21 cellular contexts compared by ENCODE assay signal in genomic region chr1:10675813-10676212, GRCh38.
DNase-seq lines count a peak whose midpoint lies in the region; ATAC-seq and TF ChIP-seq lines count a peak whose summit lies in the region.
"Had no signal": no experiment of that assay in that cellular context is flagged by ENCODE, and none has a peak within 500 bp of the region (broad histone marks: within the 10 kb centered on the region; RNA-seq: fewer than 3 reads in every experiment).

No MANE protein-coding gene starts in this region.

- DNase-seq in NCI-H526 treated with DMSO at 0.1 percent for 48 hours (lab: John Stamatoyannopoulos, UW) (peak; percentile 10), NCI-H2196 treated with DMSO at 0.1 percent for 48 hours (lab: John Stamatoyannopoulos, UW; ENCODE audit: unreplicated experiment) (no peak), MCF 10A (ENCODE audit: unreplicated experiment) (no peak), hippocampal formation (lab: John Stamatoyannopoulos, UW) (no peak)
- DNase-seq: activated B cell treated with CpG ODN at 0.5 μM for 24 hours; activated CD8-positive, alpha-beta T cell treated with anti-CD3 and anti-CD28 coated beads for 36 hours; activated naive CD4-positive, alpha-beta T cell treated with Interleukin-2 at 50 U/mL for 16 hours; activated T-cell treated with anti-CD3 and anti-CD28 coated beads, Interleukin-2, amount 50 U/mL, for 1 hour; amniotic stem cell; CD4-positive, alpha-beta memory T cell; erythroblast; GDM1; GM23248; NCI-H187 treated with DMSO at 0.1 percent for 48 hours; NCI-H345; stimulated activated CD8-positive, alpha-beta memory T cell treated with anti-CD3 and anti-CD28 coated beads, Interleukin-4, amount 100 ng/mL, for 48 hours had no signal

- no peak overlapping the region for H3K9ac ChIP-seq in BLaER1 treated with 17β-estradiol and CSF1 and Interleukin-3, amounts not matched to agents 10 nM and 100 nM
- peak overlapping the region; percentile 30 for H3K9ac ChIP-seq in rectal smooth muscle tissue (ENCODE audit: low read length)
- H3K9ac ChIP-seq: GM23248 had no signal

- TF ChIP-seq POLR2A in gastroesophageal sphincter (IDR thresholded peaks at IDR 0.05), result no peak

- no TSS peak for BruUV-seq in MCF 10A (replicated peaks; lab: Mats Ljungman, UMichigan)

- H3K27ac Mint-ChIP-seq in MCF 10A (ENCODE audit: low read depth, unreplicated experiment), result no peak overlapping the region
- H3K27ac Mint-ChIP-seq: activated B cell treated with CpG ODN at 0.5 μM for 24 hours; activated CD8-positive, alpha-beta T cell treated with anti-CD3 and anti-CD28 coated beads for 36 hours; T-helper 2 cell treated with Interferon-gamma antibody and Interleukin-4, amounts not matched to agents 5 μg/mL and 100 μg/mL, for 36 hours had no signal

- no CpG with 5 or more reads among the region's 5 CpGs for WGBS in gastroesophageal sphincter (ENCODE audit: low coverage in 1 of 2), 2 donors

- no peaks in the 10 kb centered on the region for H3K9me3 Mint-ChIP-seq in MCF 10A (ENCODE audit: unreplicated experiment)
- H3K9me3 Mint-ChIP-seq: activated B cell treated with CpG ODN at 0.5 μM for 24 hours; activated CD8-positive, alpha-beta T cell treated with anti-CD3 and anti-CD28 coated beads for 36 hours; CD4-positive, alpha-beta memory T cell; T-helper 2 cell treated with Interferon-gamma antibody and Interleukin-4, amounts not matched to agents 5 μg/mL and 100 μg/mL, for 36 hours had no signal

- H3K36me3 Mint-ChIP-seq in MCF 10A (ENCODE audit: insufficient read depth, unreplicated experiment), result peaks cover 13% of the 10 kb centered on the region
- H3K36me3 Mint-ChIP-seq: CD4-positive, alpha-beta memory T cell had no signal

- TF ChIP-seq CTCF in gastroesophageal sphincter (IDR thresholded peaks at IDR 0.05) (no peak), MCF 10A (IDR thresholded peaks at IDR 0.05; ENCODE audit: unreplicated experiment) (no peak)

- POLR2A ChIA-PET in MCF 10A (lab: Yijun Ruan, JAX), result no interaction called here

- H3K4me3 ChIP-seq in BLaER1 treated with 17β-estradiol and CSF1 and Interleukin-3, amounts not matched to agents 10 nM and 100 nM, result no peak overlapping the region
- no peak overlapping the region for H3K4me3 ChIP-seq in gastroesophageal sphincter
- H3K4me3 ChIP-seq in rectal smooth muscle tissue (ENCODE audit: low read length), result no peak overlapping the region
- H3K4me3 ChIP-seq: GM23248 had no signal

- H4K20me1 ChIP-seq in BLaER1 treated with 17β-estradiol and CSF1 and Interleukin-3, amounts not matched to agents 10 nM and 100 nM, result peaks cover 0 to 47% (median 8%) of the 10 kb centered on the region in 11 experiments; a peak in 8 of 22 replicates

- CTCF ChIA-PET in MCF 10A (lab: Yijun Ruan, JAX), result no interaction called here

- no peak for TF ChIP-seq EP300 in gastroesophageal sphincter (IDR thresholded peaks at IDR 0.05)

- no peaks in the 10 kb centered on the region for H3K9me3 ChIP-seq in BLaER1 treated with 17β-estradiol and CSF1 and Interleukin-3, amounts not matched to agents 10 nM and 100 nM (replicated peaks in 1 of 11)
- no peaks in the 10 kb centered on the region for H3K9me3 ChIP-seq in gastroesophageal sphincter

- intact Hi-C loops in MCF 10A (cut with micrococcal nuclease), result no loop called here

- ATAC-seq in gastroesophageal sphincter (no peak), esophagus mucosa (no peak)
- ATAC-seq: activated CD8-positive, alpha-beta T cell treated with anti-CD3 and anti-CD28 coated beads for 36 hours had no signal

- H3K4me1 ChIP-seq in BLaER1 treated with 17β-estradiol and CSF1 and Interleukin-3, amounts not matched to agents 10 nM and 100 nM, result peaks cover 29 to 62% (median 55%) of the 10 kb centered on the region in 10 experiments
- H3K4me1 ChIP-seq in gastroesophageal sphincter, result peaks cover 0 to 100% (median 53%) of the 10 kb centered on the region in 3 donors
- H3K4me1 ChIP-seq in rectal smooth muscle tissue (ENCODE audit: control insufficient read depth, insufficient read depth, low read length), result peaks cover 74% of the 10 kb centered on the region

- H3K36me3 ChIP-seq in BLaER1 treated with 17β-estradiol and CSF1 and Interleukin-3, amounts not matched to agents 10 nM and 100 nM, result no peaks in the 10 kb centered on the region
- no peaks in the 10 kb centered on the region for H3K36me3 ChIP-seq in gastroesophageal sphincter
- no peaks in the 10 kb centered on the region for H3K36me3 ChIP-seq in rectal smooth muscle tissue (ENCODE audit: control insufficient read depth, insufficient read depth, low read length)

- no peak overlapping the region for H3K4me3 Mint-ChIP-seq in MCF 10A (ENCODE audit: unreplicated experiment)
- H3K4me3 Mint-ChIP-seq: activated B cell treated with CpG ODN at 0.5 μM for 24 hours; activated CD8-positive, alpha-beta T cell treated with anti-CD3 and anti-CD28 coated beads for 36 hours; CD4-positive, alpha-beta memory T cell; T-helper 2 cell treated with Interferon-gamma antibody and Interleukin-4, amounts not matched to agents 5 μg/mL and 100 μg/mL, for 36 hours had no signal

- H3K4me2 ChIP-seq in BLaER1 treated with 17β-estradiol and CSF1 and Interleukin-3, amounts not matched to agents 10 nM and 100 nM, result peak overlapping the region in 6 of 11 experiments; percentile 68 to 85 (median 78); a peak in 9 of 22 replicates

- no peaks in the 10 kb centered on the region for H3K27me3 ChIP-seq in BLaER1 treated with 17β-estradiol and CSF1 and Interleukin-3, amounts not matched to agents 10 nM and 100 nM
- H3K27me3 ChIP-seq in gastroesophageal sphincter (no peaks in the 10 kb centered on the region), rectal smooth muscle tissue (ENCODE audit: control insufficient read depth, insufficient read depth, low read length) (no peaks in the 10 kb centered on the region)

- H3K27me3 Mint-ChIP-seq in MCF 10A (ENCODE audit: insufficient read depth, unreplicated experiment), result no peaks in the 10 kb centered on the region
- H3K27me3 Mint-ChIP-seq: activated B cell treated with CpG ODN at 0.5 μM for 24 hours; activated CD8-positive, alpha-beta T cell treated with anti-CD3 and anti-CD28 coated beads for 36 hours; CD4-positive, alpha-beta memory T cell had no signal

- H3K4me1 Mint-ChIP-seq in MCF 10A (ENCODE audit: insufficient read depth, unreplicated experiment), result peaks cover 4% of the 10 kb centered on the region

- H3K27ac ChIP-seq in BLaER1 treated with 17β-estradiol and CSF1 and Interleukin-3, amounts not matched to agents 10 nM and 100 nM, result no peak overlapping the region
- H3K27ac ChIP-seq in gastroesophageal sphincter (peak overlapping the region; percentile 21 to 95 (median 92)), rectal smooth muscle tissue (ENCODE audit: low read depth, low read length) (peak overlapping the region; percentile 96)
- H3K27ac ChIP-seq: GM23248 had no signal

Comparison
In these comparisons a context has a peak if more than half of its experiments do, and no peak if none do; other contexts are left out.
1. H3K27ac ChIP-seq: peak in gastroesophageal sphincter (4 of 4) and rectal smooth muscle tissue (single experiment); none in BLaER1 treated with 17β-estradiol and CSF1 and Interleukin-3, amounts not matched to agents 10 nM and 100 nM (0 of 11).